8 cellular contexts compared by ENCODE assay signal in the genomic region with DNA sequence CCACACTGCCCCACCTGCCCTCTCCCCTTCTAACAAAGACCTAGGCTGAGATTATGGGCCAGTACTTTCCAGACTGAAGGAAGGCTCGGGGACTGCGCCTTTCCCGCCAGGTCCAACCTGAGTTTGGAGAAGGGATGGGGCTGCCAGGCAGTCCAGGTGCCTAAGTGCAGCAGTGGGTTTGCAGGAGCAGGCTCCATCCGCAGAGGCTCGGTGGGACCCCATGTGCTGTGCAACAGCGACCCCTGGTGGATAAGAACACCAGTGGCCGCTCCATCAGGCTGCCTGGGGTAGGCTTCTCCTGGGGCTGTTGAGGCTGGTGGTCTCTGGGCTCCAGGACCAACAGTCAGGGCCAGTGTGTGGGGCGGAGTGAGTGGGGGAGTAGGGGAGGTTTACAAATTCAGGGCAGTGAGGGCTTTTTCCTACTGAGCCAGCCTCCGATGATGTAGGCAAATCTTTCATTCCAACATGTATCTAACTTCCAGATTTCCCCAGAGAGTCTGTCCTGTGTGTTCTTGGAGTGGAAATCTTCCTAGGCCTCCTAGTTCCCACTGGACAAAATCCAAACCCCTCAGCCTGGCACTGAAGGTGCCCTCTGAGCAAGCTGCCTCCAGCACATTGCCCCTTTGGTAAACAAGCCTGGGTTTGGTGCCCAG.
DNase-seq lines count a peak whose midpoint lies in the region; ATAC-seq and TF ChIP-seq lines count a peak whose summit lies in the region.

No MANE protein-coding gene starts in this region.

- H3K4me3 Mint-ChIP-seq in activated T-cell treated with anti-CD3 and anti-CD28 coated beads, Interleukin-2, amount 50 U/mL, for 72 hours: no peak overlapping the region
- H3K4me3 Mint-ChIP-seq in neural crest cell: no peak overlapping the region

- H3K4me1 ChIP-seq in DND-41 (ENCODE audit: insufficient read depth, low read length): no peaks in the 10 kb centered on the region
- no peaks in the 10 kb centered on the region for H3K4me1 ChIP-seq in Peyer's patch

- no peaks in the 10 kb centered on the region for H3K9me3 ChIP-seq in DND-41 (ENCODE audit: insufficient read depth, low read length, severe bottlenecking)
- no peaks in the 10 kb centered on the region for H3K9me3 ChIP-seq in Peyer's patch

- H3K36me3 Mint-ChIP-seq in activated T-cell treated with anti-CD3 and anti-CD28 coated beads, Interleukin-2, amount 50 U/mL, for 72 hours (ENCODE audit: insufficient read depth in 2 of 2): no peaks in the 10 kb centered on the region
- no peaks in the 10 kb centered on the region for H3K36me3 Mint-ChIP-seq in neural crest cell (ENCODE audit: low read depth)

- H3K4me3 ChIP-seq in DND-41 (ENCODE audit: low read depth in 1 of 2, low read length in 2 of 2) (no peak overlapping the region), HL-60 (replicated peaks; ENCODE audit: insufficient read depth, low read length) (no peak overlapping the region), Peyer's patch (no peak overlapping the region), fibroblast of mammary gland (ENCODE audit: control insufficient read depth, low read depth, low read length) (no peak overlapping the region)

- no peaks in the 10 kb centered on the region for H3K27me3 Mint-ChIP-seq in activated T-cell treated with anti-CD3 and anti-CD28 coated beads, Interleukin-2, amount 50 U/mL, for 72 hours (ENCODE audit: low read depth)
- no peaks in the 10 kb centered on the region for H3K27me3 Mint-ChIP-seq in neural crest cell (ENCODE audit: low read depth)

- H3K27ac ChIP-seq in DND-41 (ENCODE audit: low read length) (no peak overlapping the region), HL-60 (replicated peaks) (no peak overlapping the region), Peyer's patch (no peak overlapping the region), substantia nigra (ENCODE audit: low read depth, low read length, poor library complexity, severe bottlenecking) (no peak overlapping the region)

- H3K36me3 ChIP-seq in DND-41 (ENCODE audit: insufficient read depth, low read length): no peaks in the 10 kb centered on the region
- H3K36me3 ChIP-seq in Peyer's patch: no peaks in the 10 kb centered on the region

- no peak overlapping the region for H2AFZ ChIP-seq in DND-41 (ENCODE audit: low read depth, low read length)

- no peak overlapping the region for H3K27ac Mint-ChIP-seq in activated T-cell treated with anti-CD3 and anti-CD28 coated beads, Interleukin-2, amount 50 U/mL, for 72 hours
- peak overlapping the region; percentile 53 for H3K27ac Mint-ChIP-seq in neural crest cell (ENCODE audit: unreplicated experiment)

- H3K9me3 Mint-ChIP-seq in activated T-cell treated with anti-CD3 and anti-CD28 coated beads, Interleukin-2, amount 50 U/mL, for 72 hours: no peaks in the 10 kb centered on the region
- no peaks in the 10 kb centered on the region for H3K9me3 Mint-ChIP-seq in neural crest cell

- H3K79me2 ChIP-seq in DND-41 (ENCODE audit: insufficient read depth, low read length): no peaks in the 10 kb centered on the region

- H3K27me3 ChIP-seq in DND-41 (ENCODE audit: insufficient read depth, low read length, poor library complexity) (peaks cover 10% of the 10 kb centered on the region), HL-60 (ENCODE audit: insufficient read depth, poor library complexity, severe bottlenecking) (no peaks in the 10 kb centered on the region), Peyer's patch (no peaks in the 10 kb centered on the region)

- TF ChIP-seq CTCF in DND-41 (IDR thresholded peaks at IDR 0.05; ENCODE audit: borderline replicate concordance, extremely low read depth, low read length, poor library complexity, severe bottlenecking) (peak; percentile 95), HL-60 (IDR thresholded peaks at IDR 0.05; ENCODE audit: insufficient read depth, low read length) (peak; percentile 68), Peyer's patch (IDR thresholded peaks at IDR 0.05) (peak; percentile 68 to 93 (median 88)), fibroblast of mammary gland (conservative IDR thresholded peaks at IDR 0.05; ENCODE audit: control insufficient read depth, insufficient read depth, low read depth, low read length) (peak; percentile 82), neural crest cell (conservative IDR thresholded peaks at IDR 0.05) (peak; percentile 94)

- no peak overlapping the region for H3K9ac ChIP-seq in DND-41 (ENCODE audit: low read depth, low read length)

- no peak overlapping the region for H3K4me2 ChIP-seq in DND-41 (ENCODE audit: insufficient read depth, low read length)

- TF ChIP-seq POLR2A in Peyer's patch (IDR thresholded peaks at IDR 0.05): no peak

- no peaks in the 10 kb centered on the region for H3K4me1 Mint-ChIP-seq in activated T-cell treated with anti-CD3 and anti-CD28 coated beads, Interleukin-2, amount 50 U/mL, for 72 hours (ENCODE audit: low read depth)
- H3K4me1 Mint-ChIP-seq in neural crest cell: peaks cover 18% of the 10 kb centered on the region

- ATAC-seq in DND-41 (ENCODE audit: insufficient read depth, low read depth) (peak; percentile 100), GM21423 (IDR thresholded peaks at IDR 0.05; ENCODE audit: unreplicated experiment) (peak; percentile 91)
- peak; percentile 89 to 93 for ATAC-seq in activated T-cell treated with anti-CD3 and anti-CD28 coated beads, Interleukin-2, amount 50 U/mL, for 72 hours (replicated peaks in 1 of 2)

- DNase-seq in DND-41 (peak; percentile 74), HL-60 (ENCODE audit: low read depth in 1 of 2, low spot score in 1 of 2) (peak; percentile 17 to 58), Peyer's patch (peak; percentile 71 to 87 (median 78)), fibroblast of mammary gland (ENCODE audit: low read depth) (peak; percentile 60), neural crest cell (ENCODE audit: low read depth, low spot score) (peak; percentile 90), substantia nigra (lab: John Stamatoyannopoulos, UW) (peak in 48 of 49 donors; percentile 8 to 85 (median 58))
- peak; percentile 76 to 84 for DNase-seq in activated T-cell treated with anti-CD3 and anti-CD28 coated beads, Interleukin-2, amount 50 U/mL, for 72 hours

- peaks cover 7% of the 10 kb centered on the region; the same call in 1 of the 2 replicates for H4K20me1 ChIP-seq in DND-41 (ENCODE audit: insufficient read depth, low read length)

Comparison
In these comparisons a context has a peak if more than half of its experiments do, and no peak if none do; other contexts are left out.
1. DNase-seq: peak in every context shown above with its lines; median percentile 90 in neural crest cell; 80 in activated T-cell treated with anti-CD3 and anti-CD28 coated beads, Interleukin-2, amount 50 U/mL, for 72 hours; 78 in Peyer's patch; 74 in DND-41; 60 in fibroblast of mammary gland; 58 in substantia nigra; 38 in HL-60.